Comparison of ENCODE assay signal across 11 cellular contexts in genomic region chr15:60363024-60363674, GRCh38. TPM values are rescaled to one million over a fixed set of nuclear protein-coding genes. Genes with fewer than 3 reads are reported as not detected.
DNase-seq lines count a peak whose midpoint lies in the region; ATAC-seq and TF ChIP-seq lines count a peak whose summit lies in the region.
"Had no signal": no experiment of that assay in that cellular context is flagged by ENCODE, and none has a peak within 500 bp of the region (broad histone marks: within the 10 kb centered on the region; RNA-seq: fewer than 3 reads in every experiment).

No MANE protein-coding gene starts in this region.

- H3K9me2 ChIP-seq in hepatocyte (replicated peaks; ENCODE audit: insufficient read depth) = no peaks in the 10 kb centered on the region

- no peaks in the 10 kb centered on the region for H3K9me3 ChIP-seq in SK-N-MC (ENCODE audit: low read depth, low read length)
- H3K9me3 ChIP-seq in hepatocyte (ENCODE audit: low read depth) = no peaks in the 10 kb centered on the region
- no peaks in the 10 kb centered on the region for H3K9me3 ChIP-seq in subcutaneous abdominal adipose tissue (ENCODE audit: control insufficient read depth in 5 of 5, low read length in 5 of 5)
- H3K9me3 ChIP-seq in HAP-1 = no peaks in the 10 kb centered on the region

- H3K4me3 Mint-ChIP-seq in activated CD8-positive, alpha-beta memory T cell treated with anti-CD3 and anti-CD28 coated beads, Interleukin-2, amount 10 ng/mL, durations not matched to agents 7 days and 5 days = no peak overlapping the region
- H3K4me3 Mint-ChIP-seq: dendritic cell treated with granulocyte-macrophage colony-stimulating factor and Interleukin-4, amounts not matched to agents 40 ng/mL and 50 ng/mL, for 4 days had no signal

- peak overlapping the region; percentile 61 for H3K27ac Mint-ChIP-seq in activated CD8-positive, alpha-beta memory T cell treated with anti-CD3 and anti-CD28 coated beads, Interleukin-2, amount 10 ng/mL, durations not matched to agents 7 days and 5 days

- H4K20me1 ChIP-seq in hepatocyte (ENCODE audit: insufficient read depth, poor library complexity, severe bottlenecking) = peaks cover 23% of the 10 kb centered on the region

- H3K4me2 ChIP-seq in hepatocyte = peak overlapping the region; percentile 11

- CTCF ChIA-PET in activated CD8-positive, alpha-beta memory T cell treated with anti-CD3 and anti-CD28 coated beads, Interleukin-2, amount 10 ng/mL, durations not matched to agents 7 days and 5 days (lab: Charles Lee) = interaction anchor here (0.7 to 2.6 kb wide), 6 partner anchors 35 to 672 kb away, joined by 3 to 9 read pairs (median 3); partner anchors contain the start of gene ANXA2

- H3K9ac ChIP-seq in SK-N-MC (ENCODE audit: insufficient read length) (no peak overlapping the region), subcutaneous abdominal adipose tissue (ENCODE audit: low read length in 5 of 5) (no peak overlapping the region)

- peaks cover 71% of the 10 kb centered on the region for H3K36me3 ChIP-seq in SK-N-MC (ENCODE audit: insufficient read depth, low read length)
- H3K36me3 ChIP-seq in hepatocyte (replicated peaks; ENCODE audit: insufficient read depth, low read depth) = no peaks in the 10 kb centered on the region
- peaks cover 42 to 64% (median 56%) of the 10 kb centered on the region in 5 donors for H3K36me3 ChIP-seq in subcutaneous abdominal adipose tissue (ENCODE audit: control insufficient read depth in 5 of 5, insufficient read depth in 5 of 5, low read length in 5 of 5)
- H3K36me3 ChIP-seq in HAP-1 (replicated peaks) = peaks cover 69% of the 10 kb centered on the region

- WGBS in hepatocyte (ENCODE audit: low lambda C conversion rate, missing lambda C conversion rate) = 64% methylated on average over 5 of the region's 5 CpGs

- H3K4me1 ChIP-seq in hepatocyte (ENCODE audit: insufficient read depth) = peaks cover 27% of the 10 kb centered on the region
- peaks cover 11 to 27% (median 22%) of the 10 kb centered on the region in 5 donors for H3K4me1 ChIP-seq in subcutaneous abdominal adipose tissue (ENCODE audit: control insufficient read depth in 5 of 5, insufficient read depth in 5 of 5, low read length in 5 of 5)
- no peaks in the 10 kb centered on the region for H3K4me1 ChIP-seq in HAP-1

- H3K4me3 ChIP-seq in SK-N-MC (no peak overlapping the region), hepatocyte (no peak overlapping the region), subcutaneous abdominal adipose tissue (ENCODE audit: low read depth in 1 of 5, low read length in 5 of 5) (no peak overlapping the region), HAP-1 (no peak overlapping the region)

- no peak for TF ChIP-seq CTCF in hepatocyte (IDR thresholded peaks at IDR 0.05; ENCODE audit: poor library complexity)

- DNase-seq in activated CD8-positive, alpha-beta memory T cell treated with anti-CD3 and anti-CD28 coated beads, Interleukin-2, amount 10 ng/mL, durations not matched to agents 7 days and 5 days = no peak
- DNase-seq in activated CD8-positive, alpha-beta memory T cell treated with anti-CD3 and anti-CD28 coated beads for 24 hours = no peak
- no peak for DNase-seq in SK-N-MC (ENCODE audit: low read depth, low spot score)
- DNase-seq in hepatocyte (ENCODE audit: low spot score) = no peak
- DNase-seq in Ammon's horn (ENCODE audit: low spot score) = no peak
- DNase-seq in NK-92 treated with Interleukin-12 subunit alpha and Interleukin-12 subunit beta, amount 100 ng/mL, for 24 hours (lab: John Stamatoyannopoulos, UW) = no peak
- DNase-seq in HAP-1 (ENCODE audit: low spot score in 2 of 2) = no peak
- DNase-seq: AML-193, NCI-H1105 had no signal

- peaks cover 45% of the 10 kb centered on the region for H3K79me2 ChIP-seq in hepatocyte

- H3K4me1 Mint-ChIP-seq in activated CD8-positive, alpha-beta memory T cell treated with anti-CD3 and anti-CD28 coated beads, Interleukin-2, amount 10 ng/mL, durations not matched to agents 7 days and 5 days = peaks cover 32% of the 10 kb centered on the region

- H3K27me3 Mint-ChIP-seq in activated CD8-positive, alpha-beta memory T cell treated with anti-CD3 and anti-CD28 coated beads, Interleukin-2, amount 10 ng/mL, durations not matched to agents 7 days and 5 days = no peaks in the 10 kb centered on the region
- H3K27me3 Mint-ChIP-seq: dendritic cell treated with granulocyte-macrophage colony-stimulating factor and Interleukin-4, amounts not matched to agents 40 ng/mL and 50 ng/mL, for 4 days had no signal

- H3K36me3 Mint-ChIP-seq in activated CD8-positive, alpha-beta memory T cell treated with anti-CD3 and anti-CD28 coated beads, Interleukin-2, amount 10 ng/mL, durations not matched to agents 7 days and 5 days = peaks cover 57% of the 10 kb centered on the region

- H3K27me3 ChIP-seq in hepatocyte = no peaks in the 10 kb centered on the region
- no peaks in the 10 kb centered on the region for H3K27me3 ChIP-seq in subcutaneous abdominal adipose tissue (ENCODE audit: control insufficient read depth in 5 of 5, insufficient read depth in 4 of 5, low read length in 5 of 5)
- no peaks in the 10 kb centered on the region for H3K27me3 ChIP-seq in HAP-1 (ENCODE audit: low read depth)

- ATAC-seq in activated CD8-positive, alpha-beta memory T cell treated with anti-CD3 and anti-CD28 coated beads, Interleukin-2, amount 10 ng/mL, durations not matched to agents 7 days and 5 days = no peak

- H3K27ac ChIP-seq in SK-N-MC (peak overlapping the region; percentile 51), hepatocyte (peak overlapping the region; percentile 67), subcutaneous abdominal adipose tissue (ENCODE audit: low read depth, low read length) (peak overlapping the region; percentile 92)

- H2AFZ ChIP-seq in hepatocyte = no peak overlapping the region

- no peaks in the 10 kb centered on the region for H3K9me3 Mint-ChIP-seq in activated CD8-positive, alpha-beta memory T cell treated with anti-CD3 and anti-CD28 coated beads, Interleukin-2, amount 10 ng/mL, durations not matched to agents 7 days and 5 days (ENCODE audit: low read depth)
- H3K9me3 Mint-ChIP-seq: dendritic cell treated with granulocyte-macrophage colony-stimulating factor and Interleukin-4, amounts not matched to agents 40 ng/mL and 50 ng/mL, for 4 days had no signal

- in situ Hi-C loops in HAP-1 (cut with MboI; ENCODE audit: low sequenced_read_pairs) = loop anchor here (5.0 kb wide), 1 partner anchor 79 kb away; no protein-coding TSS in a partner anchor

RNA-seq across cellular contexts. Expression of gene ANXA2, which starts 34.6 kb away (rescaled TPM):
- 100 to 1,000 TPM; 382 to 422 TPM for total RNA-seq in activated CD8-positive, alpha-beta memory T cell treated with anti-CD3 and anti-CD28 coated beads, Interleukin-2, amount 10 ng/mL, durations not matched to agents 7 days and 5 days
- 1,102 and 1,220 TPM in 2 replicates for total RNA-seq in hepatocyte
- 1,699 and 1,702 TPM in 2 replicates for polyA plus RNA-seq in hepatocyte
